8 cellular contexts compared by ENCODE assay signal in the genomic region with DNA sequence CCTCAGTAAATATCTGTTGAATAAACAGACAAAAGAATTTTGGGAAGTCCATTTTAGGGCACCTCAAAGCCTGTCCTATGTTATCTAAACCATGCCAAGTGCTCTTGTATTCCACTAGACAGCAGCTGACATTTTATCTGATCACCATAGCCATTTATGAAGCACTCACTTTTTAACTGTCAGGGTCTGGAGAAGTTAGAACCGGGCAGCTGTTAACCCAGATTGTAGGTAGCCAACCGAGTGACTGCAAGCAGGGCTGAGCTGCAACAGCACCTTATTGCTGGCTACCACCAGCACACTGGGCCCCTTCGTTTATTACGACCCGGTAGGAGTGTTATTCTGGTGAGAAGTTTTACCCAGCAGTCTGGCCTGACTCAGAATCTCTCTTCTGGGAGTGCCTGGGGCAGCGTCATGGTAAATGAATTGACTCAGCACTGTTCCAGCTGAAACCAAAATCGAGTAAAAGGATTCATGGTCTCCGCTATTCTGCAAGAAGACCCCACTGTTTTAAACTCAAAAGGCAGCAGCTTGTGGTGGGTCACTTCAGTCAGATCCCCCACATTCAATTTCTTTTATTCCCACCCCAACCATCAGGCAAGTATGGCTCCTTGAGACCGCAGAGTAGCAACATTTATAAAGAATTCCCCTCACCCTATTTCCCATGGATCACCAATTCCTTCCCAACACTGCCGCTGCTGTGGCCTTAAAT. TPM values are rescaled to one million over a fixed set of nuclear protein-coding genes. Genes with fewer than 3 reads are reported as not detected.
DNase-seq lines count a peak whose midpoint lies in the region; FAIRE-seq and TF ChIP-seq lines count a peak whose summit lies in the region.

No MANE protein-coding gene starts in this region.

- peaks cover 40% of the 10 kb centered on the region for H4K20me1 ChIP-seq in keratinocyte (ENCODE audit: control insufficient read depth, extremely low read depth, insufficient read depth, low read length)

- H3K27me3 ChIP-seq in ACC112 (ENCODE audit: insufficient read depth, low read length): no peaks in the 10 kb centered on the region
- H3K27me3 ChIP-seq in keratinocyte (ENCODE audit: control insufficient read depth, extremely low read depth, insufficient read depth, low read length): no peaks in the 10 kb centered on the region

- POLR2A ChIA-PET in GM10248 (lab: Yijun Ruan, JAX): no interaction called here

- dilution Hi-C loops in keratinocyte (cut with MboI; ENCODE audit: extremely low pct_ligation_motif_present, low sequenced_read_pairs): no loop called here

- no peak for TF ChIP-seq CTCF in keratinocyte (optimal IDR thresholded peaks at IDR 0.05 in 1 of 3, IDR thresholded peaks at IDR 0.05 in 1 of 3, conservative IDR thresholded peaks at IDR 0.05 in 1 of 3; ENCODE audit: extremely low read depth in 1 of 3, insufficient read depth in 2 of 3, low read length in 3 of 3)
- no peak for TF ChIP-seq CTCF in GM10248 (IDR thresholded peaks at IDR 0.05; ENCODE audit: control extremely low read depth, extremely low read depth, low read depth, missing control alignments)

- H3K27ac ChIP-seq in ACC112 (ENCODE audit: low read depth, low read length): peak overlapping the region; percentile 72
- H3K27ac ChIP-seq in keratinocyte (ENCODE audit: control insufficient read depth, insufficient read depth, low read length): peak overlapping the region; percentile 87

- H3K36me3 ChIP-seq in ACC112 (ENCODE audit: insufficient read depth, low read length): no peaks in the 10 kb centered on the region; the same call in 1 of the 2 replicates
- peaks cover 10 to 22% of the 10 kb centered on the region in 2 experiments for H3K36me3 ChIP-seq in keratinocyte (ENCODE audit: control insufficient read depth in 2 of 2, extremely low read depth in 1 of 2, insufficient read depth in 2 of 2, low read length in 2 of 2)

- peak overlapping the region; percentile 95 for H3K9ac ChIP-seq in keratinocyte (ENCODE audit: control insufficient read depth, extremely low read depth, insufficient read depth, low read length)

- CTCF ChIA-PET in GM10248 (lab: Yijun Ruan, JAX): interaction anchor here (0.8 to 3.5 kb wide), 6 partner anchors 9 to 354 kb away, joined by 3 to 18 read pairs (median 9); no protein-coding TSS in a partner anchor

- H2AFZ ChIP-seq in ACC112 (ENCODE audit: low read length, unreplicated experiment): no peak overlapping the region
- no peak overlapping the region for H2AFZ ChIP-seq in keratinocyte (ENCODE audit: control insufficient read depth, low read length)

- peaks cover 11% of the 10 kb centered on the region for H3K36me3 Mint-ChIP-seq in activated naive CD4-positive, alpha-beta T cell treated with anti-CD3 and anti-CD28 coated beads, Interleukin-2, amount 50 U/mL, for 24 hours

- no peak for DNase-seq in Jurkat, Clone E6-1 (ENCODE audit: low read depth, low spot score)
- DNase-seq in keratinocyte (ENCODE audit: low read depth, low spot score) (no peak), NCI-H526 (lab: John Stamatoyannopoulos, UW) (no peak), NOMO-1 (lab: John Stamatoyannopoulos, UW; ENCODE audit: unreplicated experiment in 2 of 2) (no peak), GM10248 (ENCODE audit: extremely low spot score) (no peak)
- DNase-seq in stimulated activated CD8-positive, alpha-beta memory T cell treated with anti-CD3 and anti-CD28 coated beads, Interleukin-2, amount 100 ng/mL, for 48 hours (ENCODE audit: low read depth in 2 of 2): peak; percentile 24 to 42

- peaks cover 7% of the 10 kb centered on the region for H3K9me1 ChIP-seq in keratinocyte (ENCODE audit: control insufficient read depth, extremely low read depth, insufficient read depth, low read length)

- H3K79me2 ChIP-seq in ACC112 (ENCODE audit: control insufficient read depth, insufficient read depth, low read length, unreplicated experiment) (peaks cover 80% of the 10 kb centered on the region), keratinocyte (ENCODE audit: control insufficient read depth, insufficient read depth, low read length) (peaks cover 74% of the 10 kb centered on the region)

- H3K4me3 ChIP-seq in ACC112 (ENCODE audit: low read depth, low read length) (peak overlapping the region; percentile 78), keratinocyte (ENCODE audit: control insufficient read depth in 2 of 3, extremely low read depth in 1 of 3, insufficient read depth in 2 of 3, low read depth in 1 of 3, low read length in 3 of 3) (peak overlapping the region; percentile 84 to 85 (median 85))
- peak overlapping the region; percentile 88 for H3K4me3 ChIP-seq in Jurkat, Clone E6-1 (ENCODE audit: low read length)

- H3K27ac Mint-ChIP-seq in activated naive CD4-positive, alpha-beta T cell treated with anti-CD3 and anti-CD28 coated beads, Interleukin-2, amount 50 U/mL, for 24 hours: peak overlapping the region; percentile 92

- H3K4me1 ChIP-seq in ACC112 (ENCODE audit: control insufficient read depth, insufficient read depth, low read length, unreplicated experiment) (peaks cover 42% of the 10 kb centered on the region), keratinocyte (ENCODE audit: control insufficient read depth, extremely low read depth, insufficient read depth, low read length) (peaks cover 42% of the 10 kb centered on the region)

- H3K4me3 Mint-ChIP-seq in activated naive CD4-positive, alpha-beta T cell treated with anti-CD3 and anti-CD28 coated beads, Interleukin-2, amount 50 U/mL, for 24 hours: peak overlapping the region; percentile 96

- peak overlapping the region; percentile 100 for H3K4me2 ChIP-seq in keratinocyte (ENCODE audit: control insufficient read depth, extremely low read depth, insufficient read depth, low read depth, low read length)

- H3K4me1 Mint-ChIP-seq in activated naive CD4-positive, alpha-beta T cell treated with anti-CD3 and anti-CD28 coated beads, Interleukin-2, amount 50 U/mL, for 24 hours: peaks cover 90% of the 10 kb centered on the region

- FAIRE-seq in keratinocyte (lab: Jason Lieb, UNC): no peak

- H3K9me3 Mint-ChIP-seq in activated naive CD4-positive, alpha-beta T cell treated with anti-CD3 and anti-CD28 coated beads, Interleukin-2, amount 50 U/mL, for 24 hours: no peaks in the 10 kb centered on the region

- no peaks in the 10 kb centered on the region for H3K9me3 ChIP-seq in keratinocyte (ENCODE audit: control insufficient read depth, low read depth, low read length)

- no peaks in the 10 kb centered on the region for H3K27me3 Mint-ChIP-seq in activated naive CD4-positive, alpha-beta T cell treated with anti-CD3 and anti-CD28 coated beads, Interleukin-2, amount 50 U/mL, for 24 hours

RNA-seq across cellular contexts. Expression of a gene that starts 1.7 kb away (rescaled TPM):
- polyA plus RNA-seq in Jurkat, Clone E6-1 (2012; ENCODE audit: insufficient read depth, insufficient read length): 163 TPM
- 61.8 to 155 TPM (median 117 TPM) in 3 replicates for polyA plus RNA-seq in keratinocyte
- 233 TPM for polyA plus RNA-seq in keratinocyte (2011; ENCODE audit: low read depth)
- polyA plus RNA-seq in keratinocyte (2011; cell fraction: cytosol; rRNA removed): 146 and 182 TPM in 2 replicates
- polyA plus RNA-seq in keratinocyte (2011; cell fraction: nucleus; rRNA removed): 132 and 143 TPM in 2 replicates
- 92.0 and 131 TPM in 2 replicates for polyA plus RNA-seq in keratinocyte (2012; ENCODE audit: low replicate concordance)
- polyA minus RNA-seq in keratinocyte: 32.3 to 92.9 TPM (median 62.0 TPM) in 3 replicates
- 37.2 TPM for polyA minus RNA-seq in keratinocyte (2011; cell fraction: cytosol; rRNA and poly(A)+ RNA removed)
- 32.3 and 62.8 TPM in 2 replicates for polyA minus RNA-seq in keratinocyte (2011; cell fraction: nucleus; rRNA and poly(A)+ RNA removed)

RNA-seq across cellular contexts. Expression of a gene that starts 42.2 kb away (rescaled TPM):
- 39.7 TPM for polyA plus RNA-seq in Jurkat, Clone E6-1 (2012; ENCODE audit: insufficient read depth, insufficient read length)
- polyA plus RNA-seq in keratinocyte: 48.7 to 77.3 TPM (median 62.3 TPM) in 3 replicates
- 33.8 TPM for polyA plus RNA-seq in keratinocyte (2011; ENCODE audit: low read depth)
- 70.2 and 70.3 TPM in 2 replicates for polyA plus RNA-seq in keratinocyte (2011; cell fraction: cytosol; rRNA removed)
- 95.5 and 103 TPM in 2 replicates for polyA plus RNA-seq in keratinocyte (2011; cell fraction: nucleus; rRNA removed)
- 45.3 and 52.4 TPM in 2 replicates for polyA plus RNA-seq in keratinocyte (2012; ENCODE audit: low replicate concordance)
- polyA minus RNA-seq in keratinocyte: 117 to 209 TPM (median 146 TPM) in 3 replicates
- polyA minus RNA-seq in keratinocyte (2011; cell fraction: cytosol; rRNA and poly(A)+ RNA removed): 103 TPM
- polyA minus RNA-seq in keratinocyte (2011; cell fraction: nucleus; rRNA and poly(A)+ RNA removed): 42.4 and 47.5 TPM in 2 replicates

Comparison
In these comparisons a context has a peak if more than half of its experiments do, and no peak if none do; other contexts are left out.
1. DNase-seq: peak in stimulated activated CD8-positive, alpha-beta memory T cell treated with anti-CD3 and anti-CD28 coated beads, Interleukin-2, amount 100 ng/mL, for 48 hours (2 of 2); none in Jurkat, Clone E6-1 (single experiment), keratinocyte (single experiment), NCI-H526 (0 of 2), NOMO-1 (0 of 2) and GM10248 (single experiment).
2. Peak in every context shown above with its lines, with median percentiles within 50 percentile points of each other: H3K4me3 ChIP-seq.